11 cellular contexts compared by ENCODE assay signal in genomic region chr9:133357656-133358055, GRCh38. TPM values are rescaled to one million over a fixed set of nuclear protein-coding genes. Genes with fewer than 3 reads are reported as not detected.
DNase-seq lines count a peak whose midpoint lies in the region; ATAC-seq, FAIRE-seq and TF ChIP-seq lines count a peak whose summit lies in the region.
"Had no signal": no experiment of that assay in that cellular context is flagged by ENCODE, and none has a peak within 500 bp of the region (broad histone marks: within the 10 kb centered on the region; RNA-seq: fewer than 3 reads in every experiment).

No MANE protein-coding gene starts in this region.

- no peak for TF ChIP-seq CTCF in heart left ventricle (IDR thresholded peaks at IDR 0.05)
- TF ChIP-seq CTCF in VCaP (conservative IDR thresholded peaks at IDR 0.05) = no peak
- no peak for TF ChIP-seq CTCF in hepatocyte (IDR thresholded peaks at IDR 0.05; ENCODE audit: poor library complexity)

- no peaks in the 10 kb centered on the region for H3K9me2 ChIP-seq in hepatocyte (replicated peaks; ENCODE audit: insufficient read depth)

- no peak overlapping the region for H2AFZ ChIP-seq in hepatocyte

- FAIRE-seq in frontal cortex (lab: Jason Lieb, UNC) = no peak

- peaks cover 54% of the 10 kb centered on the region for H3K79me2 ChIP-seq in hepatocyte

- ATAC-seq in Right ventricle myocardium superior (ENCODE audit: poor library complexity) (no peak), heart left ventricle (no peak), HG03175 (IDR thresholded peaks at IDR 0.05; ENCODE audit: unreplicated experiment) (no peak)

- intact Hi-C loops in Right ventricle myocardium superior (cut with DNase I) (no loop called here), heart left ventricle (cut with DNase I) (loop anchor here in 2 of 10 donors (2.0 to 5.0 kb wide), 2 partner anchors 19 to 130 kb away; partner anchors contain the start of genes STKLD1 (in 1 of the 2) and SURF4 (in 1 of the 2))

- peak overlapping the region; percentile 100 for H3K4me2 ChIP-seq in hepatocyte

- H3K4me3 ChIP-seq in heart left ventricle = peak overlapping the region in 4 of 12 donors; percentile 4 to 97 (median 88)
- no peak overlapping the region for H3K4me3 ChIP-seq in hepatocyte
- H3K4me3 ChIP-seq in stomach smooth muscle (ENCODE audit: low read length in 2 of 2) = peak overlapping the region; percentile 8 to 85

- TF ChIP-seq POLR2A in heart left ventricle (IDR thresholded peaks at IDR 0.05) = no peak

- no peak overlapping the region for H3K27ac ChIP-seq in heart left ventricle
- H3K27ac ChIP-seq in VCaP = peak overlapping the region; percentile 98
- no peak overlapping the region for H3K27ac ChIP-seq in hepatocyte
- H3K27ac ChIP-seq in stomach smooth muscle (ENCODE audit: low read length) = no peak overlapping the region

- DNase-seq in Right ventricle myocardium superior (peak; percentile 29), heart left ventricle (no peak), hepatocyte (ENCODE audit: low spot score) (no peak), frontal cortex (ENCODE audit: low spot score in 2 of 2) (no peak)
- no peak for DNase-seq in stimulated activated CD4-positive, alpha-beta T cell treated with anti-CD3 and anti-CD28 coated beads, Interleukin-4, amount 100 ng/mL, for 24 hours
- DNase-seq: NCI-H748 treated with DMSO at 0.1 percent for 48 hours; retina; stimulated activated naive CD4-positive, alpha-beta T cell had no signal

- peaks cover 3 to 50% (median 26%) of the 10 kb centered on the region in 12 donors for H3K4me1 ChIP-seq in heart left ventricle
- peaks cover 21% of the 10 kb centered on the region for H3K4me1 ChIP-seq in hepatocyte (ENCODE audit: insufficient read depth)
- H3K4me1 ChIP-seq in stomach smooth muscle (ENCODE audit: control insufficient read depth, insufficient read depth, low read length) = peaks cover 26% of the 10 kb centered on the region

- no peak overlapping the region for H3K9ac ChIP-seq in stomach smooth muscle (ENCODE audit: low read length in 2 of 2)

- H3K27me3 ChIP-seq in heart left ventricle (no peaks in the 10 kb centered on the region), hepatocyte (no peaks in the 10 kb centered on the region), stomach smooth muscle (ENCODE audit: control insufficient read depth in 1 of 2, insufficient read depth in 2 of 2, low read length in 2 of 2) (no peaks in the 10 kb centered on the region)

- 82 to 87% (median 85%) methylated on average over 12 to 14 of the region's 14 CpGs for WGBS in heart left ventricle, 4 donors
- 94% methylated on average over 12 of the region's 14 CpGs for WGBS in hepatocyte (ENCODE audit: low lambda C conversion rate, missing lambda C conversion rate)

- H3K9me3 ChIP-seq in heart left ventricle = no peaks in the 10 kb centered on the region
- H3K9me3 ChIP-seq in hepatocyte (ENCODE audit: low read depth) = no peaks in the 10 kb centered on the region
- no peaks in the 10 kb centered on the region for H3K9me3 ChIP-seq in stomach smooth muscle (ENCODE audit: control insufficient read depth in 2 of 2, low read length in 2 of 2)

- peaks cover 16% of the 10 kb centered on the region for H4K20me1 ChIP-seq in hepatocyte (ENCODE audit: insufficient read depth, poor library complexity, severe bottlenecking)

- H3K36me3 ChIP-seq in heart left ventricle = peaks cover 0 to 47% (median 40%) of the 10 kb centered on the region in 9 donors
- H3K36me3 ChIP-seq in hepatocyte (replicated peaks; ENCODE audit: insufficient read depth, low read depth) = no peaks in the 10 kb centered on the region
- peaks cover 21 to 29% of the 10 kb centered on the region in 2 donors for H3K36me3 ChIP-seq in stomach smooth muscle (ENCODE audit: control insufficient read depth in 2 of 2, insufficient read depth in 2 of 2, low read length in 2 of 2)

RNA-seq across cellular contexts. Expression of gene SURF2, which starts 1.3 kb away (rescaled TPM):
- total RNA-seq in Right ventricle myocardium superior (14.0 TPM), heart left ventricle (10 to 100 TPM; 10.0 to 24.8 (median 13.6) TPM), hepatocyte (13.2 and 13.6 TPM in 2 replicates), frontal cortex (17.1 TPM)
- polyA plus RNA-seq in heart left ventricle (10 to 100 TPM; 31.1 to 41.1 TPM), hepatocyte (22.9 and 25.5 TPM in 2 replicates)

RNA-seq across cellular contexts. Expression of gene SURF1, which starts 1.4 kb away (rescaled TPM):
- total RNA-seq in Right ventricle myocardium superior (55.4 TPM), heart left ventricle (10 to 100 TPM; 36.8 to 58.1 (median 50.9) TPM), hepatocyte (33.9 and 37.4 TPM in 2 replicates), frontal cortex (13.9 TPM)
- polyA plus RNA-seq in heart left ventricle (100 to 1,000 TPM in 1 of 2 donors, 10 to 100 TPM in 1; 70.8 to 104 TPM), hepatocyte (76.5 and 83.9 TPM in 2 replicates)

RNA-seq across cellular contexts. Expression of gene RPL7A, which starts 9.6 kb away (rescaled TPM):
- total RNA-seq in Right ventricle myocardium superior (834 TPM), heart left ventricle (1,000 to 10,000 TPM in 4 of 9 donors, 100 to 1,000 TPM in 5; 845 to 1,270 (median 964) TPM), hepatocyte (2,138 and 2,226 TPM in 2 replicates), frontal cortex (1,196 TPM)
- polyA plus RNA-seq in heart left ventricle (1,000 to 10,000 TPM; 1,266 to 2,727 TPM), hepatocyte (377 and 404 TPM in 2 replicates)

RNA-seq across cellular contexts. Expression of gene MED22, which starts 9.7 kb away (rescaled TPM):
- 19.2 TPM for total RNA-seq in Right ventricle myocardium superior
- 10 to 100 TPM; 15.5 to 33.8 (median 19.5) TPM for total RNA-seq in heart left ventricle
- polyA plus RNA-seq in heart left ventricle = 10 to 100 TPM; 12.3 to 30.7 TPM
- 15.3 and 18.8 TPM in 2 replicates for total RNA-seq in hepatocyte
- polyA plus RNA-seq in hepatocyte = 18.7 and 23.4 TPM in 2 replicates
- 15.1 TPM for total RNA-seq in frontal cortex

RNA-seq across cellular contexts. Expression of gene SURF4, which starts 18.2 kb away (rescaled TPM):
- total RNA-seq in Right ventricle myocardium superior (58.3 TPM), heart left ventricle (100 to 1,000 TPM in 2 of 9 donors, 10 to 100 TPM in 7; 53.8 to 106 (median 77.8) TPM), hepatocyte (354 and 374 TPM in 2 replicates), frontal cortex (91.3 TPM)
- polyA plus RNA-seq in heart left ventricle (100 to 1,000 TPM in 1 of 2 donors, 10 to 100 TPM in 1; 31.2 to 185 TPM), hepatocyte (294 and 360 TPM in 2 replicates)
